8 cellular contexts compared by ENCODE assay signal in genomic region chr17:59330314-59330942, GRCh38. TPM values are rescaled to one million over a fixed set of nuclear protein-coding genes. Genes with fewer than 3 reads are reported as not detected.
DNase-seq lines count a peak whose midpoint lies in the region; ATAC-seq and TF ChIP-seq lines count a peak whose summit lies in the region.

No MANE protein-coding gene starts in this region.

- peak overlapping the region; percentile 14 for H3K4me3 Mint-ChIP-seq in osteocyte (ENCODE audit: unreplicated experiment)

- H3K9me3 Mint-ChIP-seq in osteocyte (ENCODE audit: unreplicated experiment) = no peaks in the 10 kb centered on the region

- H3K27ac Mint-ChIP-seq in osteocyte (ENCODE audit: unreplicated experiment) = peak overlapping the region; percentile 85

- DNase-seq in H7 = peak; percentile 45
- DNase-seq in RPMI8226 = peak; percentile 82
- DNase-seq in fibroblast of villous mesenchyme (ENCODE audit: low read depth) = peak; percentile 27
- DNase-seq in osteocyte (ENCODE audit: extremely low spot score, unreplicated experiment) = no peak
- no peak for DNase-seq in NCI-H1105 treated with DMSO at 0.1 percent for 48 hours (lab: John Stamatoyannopoulos, UW)
- DNase-seq in A172 (ENCODE audit: low spot score) = no peak

- no peaks in the 10 kb centered on the region for H3K36me3 ChIP-seq in H7 (replicated peaks; ENCODE audit: control insufficient read depth, insufficient read depth, low read length)

- no peaks in the 10 kb centered on the region for H3K36me3 Mint-ChIP-seq in osteocyte (ENCODE audit: unreplicated experiment)

- no peak for TF ChIP-seq CTCF in fibroblast of villous mesenchyme (IDR thresholded peaks at IDR 0.05; ENCODE audit: insufficient read depth, low read depth, low read length)
- no peak for TF ChIP-seq CTCF in osteocyte (IDR thresholded peaks at IDR 0.05)

- H3K4me3 ChIP-seq in H7 (ENCODE audit: insufficient read depth, low read depth, low read length) (peak overlapping the region; percentile 7; the same call in 1 of the 2 replicates), fibroblast of villous mesenchyme (ENCODE audit: low read depth, low read length) (no peak overlapping the region)

- H3K27me3 Mint-ChIP-seq in osteocyte (ENCODE audit: unreplicated experiment) = no peaks in the 10 kb centered on the region

- ATAC-seq in HG02588 (IDR thresholded peaks at IDR 0.05; ENCODE audit: unreplicated experiment) = no peak
- ATAC-seq in GM18519 (IDR thresholded peaks at IDR 0.05; ENCODE audit: low FRiP score, unreplicated experiment) = no peak

- peaks cover 33% of the 10 kb centered on the region for H3K4me1 Mint-ChIP-seq in osteocyte (ENCODE audit: unreplicated experiment)

- H3K27me3 ChIP-seq in H7 (ENCODE audit: control insufficient read depth, insufficient read depth, low read length) = peaks cover 32% of the 10 kb centered on the region

RNA-seq across cellular contexts. Expression of gene YPEL2, which starts 1.0 kb away (rescaled TPM):
- 0.63 and 2.4 TPM in 2 replicates for total RNA-seq in H7 (2014; rRNA removed; shearing (Covaris generic))
- total RNA-seq in fibroblast of villous mesenchyme (7.1 and 7.8 TPM in 2 replicates), osteocyte (18.1 and 18.9 TPM in 2 replicates)
- 0.38 and 1.2 TPM in 2 replicates for total RNA-seq in A172 (2014; rRNA removed; shearing (Covaris generic))

Comparison
In these comparisons a context has a peak if more than half of its experiments do, and no peak if none do; other contexts are left out.
1. DNase-seq: peak in H7 (single experiment), RPMI8226 (single experiment) and fibroblast of villous mesenchyme (single experiment); none in osteocyte (single experiment), NCI-H1105 treated with DMSO at 0.1 percent for 48 hours (single experiment) and A172 (single experiment).